Comparison of ENCODE assay signal across 7 cellular contexts in the genomic region with DNA sequence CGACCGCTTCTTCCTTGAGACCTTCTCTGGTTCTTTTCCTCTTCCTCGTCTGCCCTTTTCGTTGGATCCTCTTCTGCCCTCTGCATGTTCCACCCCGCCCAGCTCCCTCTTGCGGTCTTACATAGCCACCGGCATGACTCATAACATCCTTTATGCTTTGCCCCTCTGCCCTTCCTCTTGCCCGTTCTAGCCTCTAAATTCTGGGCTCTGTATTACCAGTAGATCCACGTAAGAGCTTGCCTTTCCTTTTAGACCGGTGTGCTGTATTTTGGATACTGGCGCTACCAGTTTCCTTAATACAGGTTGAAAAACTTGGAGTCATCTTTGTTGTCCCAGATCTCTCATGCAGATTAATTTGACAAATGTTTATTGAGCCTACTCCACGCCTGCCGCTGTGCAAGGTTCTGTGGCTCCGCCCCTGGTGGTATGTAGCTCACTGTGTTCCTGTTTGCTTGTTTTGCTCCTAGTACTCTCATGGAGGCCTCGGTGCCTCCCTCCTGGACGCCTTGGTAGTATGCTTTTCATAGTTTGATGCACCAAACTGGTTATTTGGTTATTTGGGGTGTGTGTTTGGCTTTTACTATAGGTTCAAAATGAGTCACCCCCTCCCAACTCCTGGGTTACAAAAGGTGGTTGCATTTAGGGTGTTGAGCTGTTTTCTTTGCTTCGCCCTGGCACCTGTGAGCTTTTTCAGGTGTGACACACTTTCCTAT. TPM values are rescaled to one million over a fixed set of nuclear protein-coding genes. Genes with fewer than 3 reads are reported as not detected.
DNase-seq lines count a peak whose midpoint lies in the region; ATAC-seq and TF ChIP-seq lines count a peak whose summit lies in the region.

No MANE protein-coding gene starts in this region.

- peak overlapping the region; percentile 80 for H3K4me3 Mint-ChIP-seq in WTC11

- H3K36me3 Mint-ChIP-seq in WTC11: peaks cover 26% of the 10 kb centered on the region

- no peaks in the 10 kb centered on the region for H3K9me3 Mint-ChIP-seq in WTC11

- H3K4me1 Mint-ChIP-seq in WTC11: peaks cover 21% of the 10 kb centered on the region

- TF ChIP-seq POLR2A in GM15510 (IDR thresholded peaks at IDR 0.05; ENCODE audit: borderline replicate concordance, extremely low read depth, insufficient read length): peak; percentile 18

- peaks cover 19% of the 10 kb centered on the region for H3K27me3 Mint-ChIP-seq in WTC11 (ENCODE audit: low read depth)

- POLR2A ChIA-PET in WTC11 (lab: Charles Lee): interaction anchor here (1.5 to 1.6 kb wide), 2 partner anchors 17 to 195 kb away, joined by 3 read pairs; no protein-coding TSS in a partner anchor

- DNase-seq in NCI-H2107 (lab: John Stamatoyannopoulos, UW) (peak; percentile 34), WTC11 (ENCODE audit: low spot score) (peak; percentile 29), cerebellar cortex (ENCODE audit: low spot score) (peak; percentile 88), kidney glomerular epithelial cell (lab: John Stamatoyannopoulos, UW) (peak; percentile 40)
- peak; percentile 70 to 77 for DNase-seq in stimulated activated CD4-positive, alpha-beta T cell treated with anti-CD3 and anti-CD28 coated beads, Interleukin-2, amount 100 ng/mL, for 24 hours

- ATAC-seq in HG02885 (IDR thresholded peaks at IDR 0.05; ENCODE audit: poor library complexity, unreplicated experiment): peak; percentile 60
- peak; percentile 65 for ATAC-seq in WTC11

- CTCF ChIA-PET in WTC11 (lab: Charles Lee): interaction anchor here (0.5 to 4.7 kb wide), 19 partner anchors 10 to 441 kb away, joined by 3 to 57 read pairs (median 4); partner anchors contain the start of gene MTIF3

- no peak for TF ChIP-seq CTCF in WTC11 (IDR thresholded peaks at IDR 0.05)

- H3K27ac Mint-ChIP-seq in WTC11: 0 out of 2 replicates have a peak overlapping the region, but pooled peaks have one; percentile 24

TF ChIP-seq in WTC11, 78 proteins besides CTCF, POLR2A, EP300 and RAD21:
- no peak for TF ChIP-seq ZNF281 (CRISPR knock-in tag; IDR thresholded peaks at IDR 0.05)

RNA-seq across cellular contexts. Expression of gene GTF3A, which starts 1.7 kb away (rescaled TPM):
- 77.0 to 88.7 TPM (median 78.4 TPM) in 3 replicates for total RNA-seq in WTC11 (2021)

RNA-seq across cellular contexts. Expression of gene MTIF3, which starts 24.3 kb away (rescaled TPM):
- 42.0 to 50.0 TPM (median 45.1 TPM) in 3 replicates for total RNA-seq in WTC11 (2021)

Comparison
In these comparisons a context has a peak if more than half of its experiments do, and no peak if none do; other contexts are left out.
1. Peak in every context shown above with its lines: DNase-seq and ATAC-seq.
2. DNase-seq: peak in every context shown above with its lines; median percentile 88 in cerebellar cortex; 74 in stimulated activated CD4-positive, alpha-beta T cell treated with anti-CD3 and anti-CD28 coated beads, Interleukin-2, amount 100 ng/mL, for 24 hours; 40 in kidney glomerular epithelial cell; 34 in NCI-H2107; 29 in WTC11.